ENCODE assay signal across 22 cellular contexts in genomic region chr2:239742377-239742776, GRCh38.
DNase-seq lines count a peak whose midpoint lies in the region; ATAC-seq and TF ChIP-seq lines count a peak whose summit lies in the region.
"Had no signal": no experiment of that assay in that cellular context is flagged by ENCODE, and none has a peak within 500 bp of the region (broad histone marks: within the 10 kb centered on the region; RNA-seq: fewer than 3 reads in every experiment).

No MANE protein-coding gene starts in this region.

- intact Hi-C loops in right cardiac atrium (cut with DNase I): no loop called here
- intact Hi-C loops in left cardiac atrium (cut with DNase I): no loop called here
- intact Hi-C loops in left colon (cut with DNase I, micrococcal nuclease): no loop called here

- peak overlapping the region; percentile 10 for H2AK5ac ChIP-seq in neuronal stem cell (ENCODE audit: low read depth, low read length)

- 80% methylated on average over 15 of the region's 15 CpGs for WGBS in right cardiac atrium
- no CpG with 5 or more reads among the region's 15 CpGs for WGBS in neuronal stem cell (ENCODE audit: extremely low coverage in 2 of 2, insufficient read length in 2 of 2, insufficient replicate concordance in 1 of 2), 2 donors

- no peak overlapping the region for H3K4me2 ChIP-seq in neuronal stem cell (ENCODE audit: insufficient read depth, low read length, poor library complexity, severe bottlenecking)
- H3K4me2 ChIP-seq: A549; BLaER1 treated with 17β-estradiol and CSF1 and Interleukin-3, amounts not matched to agents 10 nM and 100 nM had no signal

- H3K36me3 ChIP-seq in neuronal stem cell (replicated peaks in 1 of 2; ENCODE audit: control insufficient read depth in 2 of 2, insufficient read depth in 2 of 2, low read length in 2 of 2): peaks cover 0 to 2% of the 10 kb centered on the region in 2 donors
- H3K36me3 ChIP-seq: BE2C; BLaER1 treated with 17β-estradiol and CSF1 and Interleukin-3, amounts not matched to agents 10 nM and 100 nM; HAP-1 had no signal

- H3K14ac ChIP-seq in neuronal stem cell (ENCODE audit: low read length): no peak overlapping the region

- no peak overlapping the region for H3K9ac ChIP-seq in neuronal stem cell (ENCODE audit: low read depth, low read length, poor library complexity)
- H3K9ac ChIP-seq: BLaER1 treated with 17β-estradiol and CSF1 and Interleukin-3, amounts not matched to agents 10 nM and 100 nM had no signal

- H3K79me1 ChIP-seq in neuronal stem cell (ENCODE audit: low read depth, low read length): no peaks in the 10 kb centered on the region

- no peaks in the 10 kb centered on the region for H3K9me3 ChIP-seq in right cardiac atrium (ENCODE audit: control insufficient read depth, low read length)
- peaks cover 0 to 3% of the 10 kb centered on the region in 2 donors for H3K9me3 ChIP-seq in neuronal stem cell (replicated peaks in 1 of 2; ENCODE audit: control insufficient read depth in 2 of 2, insufficient read depth in 1 of 2, low read depth in 1 of 2, low read length in 2 of 2)
- H3K9me3 ChIP-seq: A549; BE2C; BLaER1 treated with 17β-estradiol and CSF1 and Interleukin-3, amounts not matched to agents 10 nM and 100 nM; HAP-1 had no signal

- peak overlapping the region; percentile 30 for H2BK5ac ChIP-seq in neuronal stem cell (ENCODE audit: low read length)

- H3K4ac ChIP-seq in neuronal stem cell (ENCODE audit: low read length): no peak overlapping the region

- H2BK15ac ChIP-seq in neuronal stem cell (ENCODE audit: low read length): no peak overlapping the region

- peak overlapping the region; percentile 27 for H3K18ac ChIP-seq in neuronal stem cell (ENCODE audit: low read length)

- ATAC-seq in right cardiac atrium (no peak), left cardiac atrium (no peak), left lobe of liver (peak; percentile 58), left colon (no peak)
- ATAC-seq: A549, GM12878 had no signal

- no peaks in the 10 kb centered on the region for H3K4me1 ChIP-seq in right cardiac atrium (ENCODE audit: control insufficient read depth, insufficient read depth, low read length)
- H3K4me1 ChIP-seq in neuronal stem cell (ENCODE audit: control insufficient read depth in 2 of 2, insufficient read depth in 1 of 2, low read depth in 1 of 2, low read length in 2 of 2): peaks cover 0 to 11% of the 10 kb centered on the region in 2 donors
- H3K4me1 ChIP-seq: A549, BE2C, HAP-1 had no signal

- no peak overlapping the region for H3K23ac ChIP-seq in neuronal stem cell (ENCODE audit: low read depth, low read length, poor library complexity)

- DNase-seq in right cardiac atrium (peak in 2 of 3 donors; percentile 36), left cardiac atrium (no peak), left lobe of liver (ENCODE audit: low spot score) (no peak), neuronal stem cell (ENCODE audit: low spot score) (no peak), left colon (no peak), foreskin fibroblast (no peak), GF-D8 (lab: John Stamatoyannopoulos, UW) (no peak)
- DNase-seq: 8988T; ACHN; AML-193; BE2C; Calu3; CD4-positive, alpha-beta T cell; COR-L47; DMS53; DMS79 treated with DMSO at 0.1 percent for 48 hours; GOT3; HFFc6 had no signal

- no peak overlapping the region for H2AFZ ChIP-seq in neuronal stem cell (ENCODE audit: low read length)

- no peaks in the 10 kb centered on the region for H3K27me3 ChIP-seq in right cardiac atrium (ENCODE audit: control insufficient read depth, insufficient read depth)
- H3K27me3 ChIP-seq in neuronal stem cell (ENCODE audit: control insufficient read depth in 3 of 3, insufficient read depth in 3 of 3, low read depth in 1 of 3, low read length in 3 of 3): peaks cover 0 to 22% (median 0%) of the 10 kb centered on the region in 3 experiments
- H3K27me3 ChIP-seq: BLaER1 treated with 17β-estradiol and CSF1 and Interleukin-3, amounts not matched to agents 10 nM and 100 nM had no signal

- no peak overlapping the region for H3K4me3 ChIP-seq in right cardiac atrium (ENCODE audit: low read length)
- peak overlapping the region in 1 of 2 donors; percentile 57 for H3K4me3 ChIP-seq in neuronal stem cell (ENCODE audit: low read length in 2 of 2)
- H3K4me3 ChIP-seq in foreskin fibroblast (ENCODE audit: low read depth in 1 of 2, low read length in 2 of 2): no peak overlapping the region
- H3K4me3 ChIP-seq: A549; BLaER1 treated with 17β-estradiol and CSF1 and Interleukin-3, amounts not matched to agents 10 nM and 100 nM; GM12878; HAP-1 had no signal

- H4K8ac ChIP-seq in neuronal stem cell (ENCODE audit: low read depth, low read length): no peak overlapping the region

- H2BK120ac ChIP-seq in neuronal stem cell (ENCODE audit: low read depth, low read length): no peak overlapping the region

- no peak for TF ChIP-seq CTCF in foreskin fibroblast (IDR thresholded peaks at IDR 0.05; ENCODE audit: low read depth, low read length)

- no peak overlapping the region for H2BK12ac ChIP-seq in neuronal stem cell (ENCODE audit: low read length)

- no peak overlapping the region for H4K91ac ChIP-seq in neuronal stem cell (ENCODE audit: low read depth, low read length, poor library complexity)

- H3K27ac ChIP-seq in right cardiac atrium (ENCODE audit: low read length): no peak overlapping the region
- no peak overlapping the region for H3K27ac ChIP-seq in neuronal stem cell (replicated peaks; ENCODE audit: low read length)
- H3K27ac ChIP-seq: A549; BLaER1 treated with 17β-estradiol and CSF1 and Interleukin-3, amounts not matched to agents 10 nM and 100 nM had no signal

Comparison
In these comparisons a context has a peak if more than half of its experiments do, and no peak if none do; other contexts are left out.
1. DNase-seq: peak in right cardiac atrium (2 of 3); none in left cardiac atrium (single experiment), left lobe of liver (single experiment), neuronal stem cell (single experiment), left colon (0 of 2), foreskin fibroblast (0 of 2) and GF-D8 (single experiment).